Comparison of ENCODE assay signal across 1 cellular context in genomic region chr7:148987010-148987750, GRCh38.
A peak's percentile ranks its signal among the peaks of the same experiment; 100 is the strongest.
TF ChIP-seq lines count a peak whose summit lies in the region.

No MANE protein-coding gene starts in this region.

TF ChIP-seq in K562, 482 proteins besides CTCF, POLR2A, EP300 and RAD21 (continued from another document and continues in another):
- TF ChIP-seq REST (CRISPR knock-in tag; IDR thresholded peaks at IDR 0.05; ENCODE audit: low read depth) (no peak; the same call in 1 of the 2 replicates), ATF7 (IDR thresholded peaks at IDR 0.05) (peak; percentile 93), ZSCAN32 (CRISPR knock-in tag; IDR thresholded peaks at IDR 0.05) (no peak), PURB (CRISPR knock-in tag; IDR thresholded peaks at IDR 0.05; ENCODE audit: low read depth) (no peak), CREB3L1 (IDR thresholded peaks at IDR 0.05; ENCODE audit: borderline replicate concordance, low read depth) (0 out of 2 replicates have a peak, but pooled peaks have one; percentile 26), ZKSCAN3 (CRISPR knock-in tag; IDR thresholded peaks at IDR 0.05) (no peak), BRCA1 (IDR thresholded peaks at IDR 0.05) (no peak), BRCA1 (CRISPR knock-in tag; IDR thresholded peaks at IDR 0.05) (no peak), RREB1 (CRISPR knock-in tag; IDR thresholded peaks at IDR 0.05) (no peak), ZNF239 (CRISPR knock-in tag; IDR thresholded peaks at IDR 0.05) (no peak; the same call in 1 of the 2 replicates), ESRRA (IDR thresholded peaks at IDR 0.05; ENCODE audit: borderline replicate concordance, low read depth) (peak; percentile 67), TGIF2 (CRISPR knock-in tag; IDR thresholded peaks at IDR 0.05) (no peak), HIVEP1 (CRISPR knock-in tag; IDR thresholded peaks at IDR 0.05) (no peak), CHD4 (IDR thresholded peaks at IDR 0.05; ENCODE audit: insufficient read depth, insufficient replicate concordance, low read depth, low read length, poor library complexity, severe bottlenecking) (no peak), RBM25 (IDR thresholded peaks at IDR 0.05; ENCODE audit: low read depth, low read length, severe bottlenecking) (peak; percentile 70), BMI1 (IDR thresholded peaks at IDR 0.05; ENCODE audit: low read length) (no peak), HNRNPK (IDR thresholded peaks at IDR 0.05; ENCODE audit: low read depth, low read length, poor library complexity, severe bottlenecking) (no peak), PHTF2 (CRISPR knock-in tag; IDR thresholded peaks at IDR 0.05) (no peak), MECOM (CRISPR knock-in tag; IDR thresholded peaks at IDR 0.05) (no peak), RERE (CRISPR knock-in tag; IDR thresholded peaks at IDR 0.05; ENCODE audit: borderline replicate concordance) (no peak), MAZ (CRISPR knock-in tag; conservative IDR thresholded peaks at IDR 0.05 in 1 of 2, IDR thresholded peaks at IDR 0.05 in 1 of 2) (no peak), PCBP1 (IDR thresholded peaks at IDR 0.05; ENCODE audit: low read depth, low read length, poor library complexity, severe bottlenecking) (no peak), PKNOX1 (IDR thresholded peaks at IDR 0.05) (peak; percentile 50), NFE2 (IDR thresholded peaks at IDR 0.05; ENCODE audit: low read depth) (no peak; the same call in 1 of the 2 replicates), IRF2 (CRISPR knock-in tag; IDR thresholded peaks at IDR 0.05) (no peak), POU5F1 (IDR thresholded peaks at IDR 0.05; ENCODE audit: borderline replicate concordance, low read depth, low read length, partially characterized antibody) (no peak), KAT8 (IDR thresholded peaks at IDR 0.05; ENCODE audit: low read depth) (no peak), NBN (IDR thresholded peaks at IDR 0.05; ENCODE audit: low read depth) (peak; percentile 58), GTF3C2 (IDR thresholded peaks at IDR 0.05; ENCODE audit: borderline replicate concordance, extremely low read depth, insufficient read length) (no peak), CREB5 (CRISPR knock-in tag; IDR thresholded peaks at IDR 0.05) (no peak), SRSF9 (IDR thresholded peaks at IDR 0.05; ENCODE audit: borderline replicate concordance, low read depth, low read length) (no peak), BCOR (IDR thresholded peaks at IDR 0.05) (peak; percentile 82), EZH2 (IDR thresholded peaks at IDR 0.05; ENCODE audit: borderline replicate concordance, low read depth, low read length) (no peak), IRF9 (tag; IDR thresholded peaks at IDR 0.05) (peak; percentile 22; the same call in 1 of the 2 replicates), CGGBP1 (CRISPR knock-in tag; IDR thresholded peaks at IDR 0.05) (no peak)
